In the genomic region with DNA sequence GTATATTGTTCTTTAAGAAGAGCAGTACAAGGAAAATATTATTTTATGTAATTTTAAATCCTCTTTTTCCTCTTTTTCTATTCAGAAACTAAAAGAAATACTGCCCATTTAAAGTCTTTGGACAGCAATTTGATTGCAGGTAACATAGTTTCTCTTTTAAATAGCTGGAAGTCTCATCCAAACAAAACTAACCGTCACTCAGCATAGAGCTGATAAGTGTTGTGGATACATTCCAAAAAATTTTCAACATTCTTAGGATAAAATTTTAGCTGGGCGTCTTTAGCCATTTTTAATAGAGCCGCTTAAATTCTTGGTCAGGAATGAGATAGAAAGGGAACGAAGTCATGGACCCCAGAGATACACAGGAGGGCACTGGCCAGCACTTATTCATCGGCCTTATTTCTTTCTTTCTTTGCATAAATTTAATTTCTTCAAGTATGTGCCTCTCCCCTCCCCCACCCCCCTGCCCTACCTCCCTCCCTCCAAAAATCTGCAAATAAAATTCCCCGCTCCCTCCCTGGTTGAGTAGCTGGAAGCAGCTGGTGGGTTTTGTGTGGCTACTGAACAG, we compare ENCODE assay signal across 1 cellular context.
TF ChIP-seq lines count a peak whose summit lies in the region.

No MANE protein-coding gene starts in this region.

TF ChIP-seq in H1, 55 proteins besides CTCF, POLR2A, EP300 and RAD21 (continued from another document):
- no peak for TF ChIP-seq RNF2 (IDR thresholded peaks at IDR 0.05; ENCODE audit: borderline replicate concordance, low read depth, low read length, missing control alignments, poor library complexity, severe bottlenecking)
- no peak for TF ChIP-seq BRCA1 (IDR thresholded peaks at IDR 0.05; ENCODE audit: low read depth, low read length)
- no peak for TF ChIP-seq SP4 (IDR thresholded peaks at IDR 0.05; ENCODE audit: low read length)
- TF ChIP-seq, protein P1, sequence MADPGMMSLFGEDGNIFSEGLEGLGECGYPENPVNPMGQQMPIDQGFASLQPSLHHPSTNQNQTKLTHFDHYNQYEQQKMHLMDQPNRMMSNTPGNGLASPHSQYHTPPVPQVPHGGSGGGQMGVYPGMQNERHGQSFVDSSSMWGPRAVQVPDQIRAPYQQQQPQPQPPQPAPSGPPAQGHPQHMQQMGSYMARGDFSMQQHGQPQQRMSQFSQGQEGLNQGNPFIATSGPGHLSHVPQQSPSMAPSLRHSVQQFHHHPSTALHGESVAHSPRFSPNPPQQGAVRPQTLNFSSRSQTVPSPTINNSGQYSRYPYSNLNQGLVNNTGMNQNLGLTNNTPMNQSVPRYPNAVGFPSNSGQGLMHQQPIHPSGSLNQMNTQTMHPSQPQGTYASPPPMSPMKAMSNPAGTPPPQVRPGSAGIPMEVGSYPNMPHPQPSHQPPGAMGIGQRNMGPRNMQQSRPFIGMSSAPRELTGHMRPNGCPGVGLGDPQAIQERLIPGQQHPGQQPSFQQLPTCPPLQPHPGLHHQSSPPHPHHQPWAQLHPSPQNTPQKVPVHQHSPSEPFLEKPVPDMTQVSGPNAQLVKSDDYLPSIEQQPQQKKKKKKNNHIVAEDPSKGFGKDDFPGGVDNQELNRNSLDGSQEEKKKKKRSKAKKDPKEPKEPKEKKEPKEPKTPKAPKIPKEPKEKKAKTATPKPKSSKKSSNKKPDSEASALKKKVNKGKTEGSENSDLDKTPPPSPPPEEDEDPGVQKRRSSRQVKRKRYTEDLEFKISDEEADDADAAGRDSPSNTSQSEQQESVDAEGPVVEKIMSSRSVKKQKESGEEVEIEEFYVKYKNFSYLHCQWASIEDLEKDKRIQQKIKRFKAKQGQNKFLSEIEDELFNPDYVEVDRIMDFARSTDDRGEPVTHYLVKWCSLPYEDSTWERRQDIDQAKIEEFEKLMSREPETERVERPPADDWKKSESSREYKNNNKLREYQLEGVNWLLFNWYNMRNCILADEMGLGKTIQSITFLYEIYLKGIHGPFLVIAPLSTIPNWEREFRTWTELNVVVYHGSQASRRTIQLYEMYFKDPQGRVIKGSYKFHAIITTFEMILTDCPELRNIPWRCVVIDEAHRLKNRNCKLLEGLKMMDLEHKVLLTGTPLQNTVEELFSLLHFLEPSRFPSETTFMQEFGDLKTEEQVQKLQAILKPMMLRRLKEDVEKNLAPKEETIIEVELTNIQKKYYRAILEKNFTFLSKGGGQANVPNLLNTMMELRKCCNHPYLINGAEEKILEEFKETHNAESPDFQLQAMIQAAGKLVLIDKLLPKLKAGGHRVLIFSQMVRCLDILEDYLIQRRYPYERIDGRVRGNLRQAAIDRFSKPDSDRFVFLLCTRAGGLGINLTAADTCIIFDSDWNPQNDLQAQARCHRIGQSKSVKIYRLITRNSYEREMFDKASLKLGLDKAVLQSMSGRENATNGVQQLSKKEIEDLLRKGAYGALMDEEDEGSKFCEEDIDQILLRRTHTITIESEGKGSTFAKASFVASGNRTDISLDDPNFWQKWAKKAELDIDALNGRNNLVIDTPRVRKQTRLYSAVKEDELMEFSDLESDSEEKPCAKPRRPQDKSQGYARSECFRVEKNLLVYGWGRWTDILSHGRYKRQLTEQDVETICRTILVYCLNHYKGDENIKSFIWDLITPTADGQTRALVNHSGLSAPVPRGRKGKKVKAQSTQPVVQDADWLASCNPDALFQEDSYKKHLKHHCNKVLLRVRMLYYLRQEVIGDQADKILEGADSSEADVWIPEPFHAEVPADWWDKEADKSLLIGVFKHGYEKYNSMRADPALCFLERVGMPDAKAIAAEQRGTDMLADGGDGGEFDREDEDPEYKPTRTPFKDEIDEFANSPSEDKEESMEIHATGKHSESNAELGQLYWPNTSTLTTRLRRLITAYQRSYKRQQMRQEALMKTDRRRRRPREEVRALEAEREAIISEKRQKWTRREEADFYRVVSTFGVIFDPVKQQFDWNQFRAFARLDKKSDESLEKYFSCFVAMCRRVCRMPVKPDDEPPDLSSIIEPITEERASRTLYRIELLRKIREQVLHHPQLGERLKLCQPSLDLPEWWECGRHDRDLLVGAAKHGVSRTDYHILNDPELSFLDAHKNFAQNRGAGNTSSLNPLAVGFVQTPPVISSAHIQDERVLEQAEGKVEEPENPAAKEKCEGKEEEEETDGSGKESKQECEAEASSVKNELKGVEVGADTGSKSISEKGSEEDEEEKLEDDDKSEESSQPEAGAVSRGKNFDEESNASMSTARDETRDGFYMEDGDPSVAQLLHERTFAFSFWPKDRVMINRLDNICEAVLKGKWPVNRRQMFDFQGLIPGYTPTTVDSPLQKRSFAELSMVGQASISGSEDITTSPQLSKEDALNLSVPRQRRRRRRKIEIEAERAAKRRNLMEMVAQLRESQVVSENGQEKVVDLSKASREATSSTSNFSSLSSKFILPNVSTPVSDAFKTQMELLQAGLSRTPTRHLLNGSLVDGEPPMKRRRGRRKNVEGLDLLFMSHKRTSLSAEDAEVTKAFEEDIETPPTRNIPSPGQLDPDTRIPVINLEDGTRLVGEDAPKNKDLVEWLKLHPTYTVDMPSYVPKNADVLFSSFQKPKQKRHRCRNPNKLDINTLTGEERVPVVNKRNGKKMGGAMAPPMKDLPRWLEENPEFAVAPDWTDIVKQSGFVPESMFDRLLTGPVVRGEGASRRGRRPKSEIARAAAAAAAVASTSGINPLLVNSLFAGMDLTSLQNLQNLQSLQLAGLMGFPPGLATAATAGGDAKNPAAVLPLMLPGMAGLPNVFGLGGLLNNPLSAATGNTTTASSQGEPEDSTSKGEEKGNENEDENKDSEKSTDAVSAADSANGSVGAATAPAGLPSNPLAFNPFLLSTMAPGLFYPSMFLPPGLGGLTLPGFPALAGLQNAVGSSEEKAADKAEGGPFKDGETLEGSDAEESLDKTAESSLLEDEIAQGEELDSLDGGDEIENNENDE (IDR thresholded peaks at IDR 0.05; ENCODE audit: insufficient replicate concordance, low read length), result no peak
- TF ChIP-seq EGR1 (IDR thresholded peaks at IDR 0.05; ENCODE audit: borderline replicate concordance, low read depth, low read length), result no peak
- TF ChIP-seq CEBPB (IDR thresholded peaks at IDR 0.05; ENCODE audit: low read depth, low read length), result no peak
- TF ChIP-seq, protein P2, sequence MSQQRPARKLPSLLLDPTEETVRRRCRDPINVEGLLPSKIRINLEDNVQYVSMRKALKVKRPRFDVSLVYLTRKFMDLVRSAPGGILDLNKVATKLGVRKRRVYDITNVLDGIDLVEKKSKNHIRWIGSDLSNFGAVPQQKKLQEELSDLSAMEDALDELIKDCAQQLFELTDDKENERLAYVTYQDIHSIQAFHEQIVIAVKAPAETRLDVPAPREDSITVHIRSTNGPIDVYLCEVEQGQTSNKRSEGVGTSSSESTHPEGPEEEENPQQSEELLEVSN (IDR thresholded peaks at IDR 0.05), result no peak
- no peak for TF ChIP-seq POU5F1 (IDR thresholded peaks at IDR 0.05; ENCODE audit: low read depth, low read length)
